In genomic region chr21:41766883-41767605, GRCh38 we compare ENCODE assay signal across 8 cellular contexts. TPM values are rescaled to one million over a fixed set of nuclear protein-coding genes. Genes with fewer than 3 reads are reported as not detected.
DNase-seq lines count a peak whose midpoint lies in the region; ATAC-seq and TF ChIP-seq lines count a peak whose summit lies in the region.

Gene RIPK4, minus strand, starts transcription at chr21:41767052. Its CDS starts 11 bp downstream, at chr21:41767041.

- DNase-seq in COR-L47 (lab: John Stamatoyannopoulos, UW) (peak; percentile 85), RWPE2 (ENCODE audit: low spot score) (peak; percentile 91), cortex of kidney (lab: John Stamatoyannopoulos, UW) (no peak)
- DNase-seq in activated naive CD4-positive, alpha-beta T cell treated with anti-CD3 and anti-CD28 coated beads, Interleukin-2, amount 50 U/mL, for 72 hours (ENCODE audit: low spot score in 2 of 2): peak in 1 of 2 donors; percentile 62
- peak; percentile 15 to 47 for DNase-seq in stimulated activated CD4-positive, alpha-beta T cell treated with anti-CD3 and anti-CD28 coated beads, Interleukin-1b, Interleukin-23, amount 100 ng/mL, for 1 hour (ENCODE audit: low read depth in 2 of 2)

- H3K9me3 ChIP-seq in RWPE2 (ENCODE audit: severe bottlenecking) (no peaks in the 10 kb centered on the region), iPS-15b (ENCODE audit: control insufficient read depth, insufficient read depth, low read length) (no peaks in the 10 kb centered on the region)

- peak within 1 kb of the TSS; percentile 54 for H3K9ac ChIP-seq in iPS-15b (ENCODE audit: low read depth, low read length)

- peak within 1 kb of the TSS; percentile 94 for H3K27ac ChIP-seq in RWPE2 (ENCODE audit: poor library complexity, severe bottlenecking)

- no peak for TF ChIP-seq CTCF in RWPE2 (IDR thresholded peaks at IDR 0.05; ENCODE audit: poor library complexity, severe bottlenecking)

- H3K9me3 Mint-ChIP-seq in activated naive CD4-positive, alpha-beta T cell treated with anti-CD3 and anti-CD28 coated beads, Interleukin-2, amount 50 U/mL, for 72 hours: no peaks in the 10 kb centered on the region

- H3K27ac Mint-ChIP-seq in activated naive CD4-positive, alpha-beta T cell treated with anti-CD3 and anti-CD28 coated beads, Interleukin-2, amount 50 U/mL, for 72 hours: no peak within 1 kb of the TSS

- peaks cover 6 to 11% of the 10 kb centered on the region in 2 donors for H3K36me3 Mint-ChIP-seq in activated naive CD4-positive, alpha-beta T cell treated with anti-CD3 and anti-CD28 coated beads, Interleukin-2, amount 50 U/mL, for 72 hours

- H3K27me3 ChIP-seq in RWPE2 (ENCODE audit: insufficient read depth, poor library complexity, severe bottlenecking): no peaks in the 10 kb centered on the region
- H3K27me3 ChIP-seq in iPS-15b (ENCODE audit: control insufficient read depth, insufficient read depth, low read length): peaks cover 87% of the 10 kb centered on the region

- ATAC-seq in HG03280 (IDR thresholded peaks at IDR 0.05; ENCODE audit: unreplicated experiment) (peak; percentile 70), RWPE2 (ENCODE audit: low read depth) (peak; percentile 31), HG03378 (IDR thresholded peaks at IDR 0.05; ENCODE audit: unreplicated experiment) (no peak)
- ATAC-seq in activated naive CD4-positive, alpha-beta T cell treated with anti-CD3 and anti-CD28 coated beads, Interleukin-2, amount 50 U/mL, for 72 hours: peak; percentile 85 to 89

- H3K4me3 ChIP-seq in RWPE2 (ENCODE audit: severe bottlenecking) (peak within 1 kb of the TSS; percentile 87), iPS-15b (ENCODE audit: low read depth, low read length) (peak within 1 kb of the TSS; percentile 58)

- H3K4me1 ChIP-seq in RWPE2 (ENCODE audit: insufficient read depth, poor library complexity, severe bottlenecking) (peaks cover 40% of the 10 kb centered on the region), iPS-15b (ENCODE audit: control insufficient read depth, insufficient read depth, low read length) (peaks cover 28% of the 10 kb centered on the region)

- H3K36me3 ChIP-seq in RWPE2 (ENCODE audit: low read depth): peaks cover 15% of the 10 kb centered on the region
- H3K36me3 ChIP-seq in iPS-15b (ENCODE audit: control insufficient read depth, insufficient read depth, low read length): no peaks in the 10 kb centered on the region

RNA-seq across cellular contexts. Expression of gene RIPK4, which starts in this region (rescaled TPM):
- total RNA-seq in activated naive CD4-positive, alpha-beta T cell treated with anti-CD3 and anti-CD28 coated beads, Interleukin-2, amount 50 U/mL, for 72 hours: 1 to 10 TPM in 1 of 2 donors, under 1 TPM in 1; 0.52 to 1.3 TPM
